18 cellular contexts compared by ENCODE assay signal in the genomic region with DNA sequence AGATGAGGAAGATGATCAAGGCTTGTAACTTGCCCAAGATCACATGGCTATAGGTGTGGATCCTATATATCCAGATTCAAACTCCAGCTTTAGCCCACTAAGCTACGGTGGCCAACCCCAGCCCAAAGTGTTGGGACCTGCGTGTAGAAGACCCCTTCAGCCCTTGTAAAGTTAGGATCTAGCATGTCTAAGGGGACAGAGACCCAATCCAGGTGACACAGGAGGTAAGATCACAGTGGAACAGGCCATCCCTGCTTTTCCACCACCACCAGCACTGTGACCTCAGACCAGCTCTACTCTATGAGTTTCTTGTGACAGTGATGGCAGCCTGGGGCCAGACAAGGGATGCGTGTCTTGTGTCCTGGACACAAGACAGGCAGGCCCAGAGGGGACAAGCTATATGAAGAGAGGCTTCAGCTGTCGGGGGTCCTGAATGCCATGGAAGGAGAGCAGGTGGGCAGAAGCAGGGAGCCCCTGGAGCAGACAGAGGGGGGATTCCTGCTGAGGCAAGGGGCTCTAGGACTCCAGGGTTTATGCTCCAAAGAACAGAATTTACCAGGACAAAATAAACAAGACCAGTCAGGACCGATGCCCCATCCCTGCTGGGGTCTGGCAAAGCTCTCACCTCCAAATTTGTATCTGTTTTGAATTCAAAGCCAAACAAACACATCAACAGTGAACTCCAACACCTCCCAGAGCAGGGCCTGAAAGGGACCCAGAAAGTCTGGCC. TPM values are rescaled to one million over a fixed set of nuclear protein-coding genes. Genes with fewer than 3 reads are reported as not detected.
DNase-seq lines count a peak whose midpoint lies in the region; ATAC-seq, FAIRE-seq and TF ChIP-seq lines count a peak whose summit lies in the region.
"Had no signal": no experiment of that assay in that cellular context is flagged by ENCODE, and none has a peak within 500 bp of the region (broad histone marks: within the 10 kb centered on the region; RNA-seq: fewer than 3 reads in every experiment).

No MANE protein-coding gene starts in this region.

- intact Hi-C loops in pancreas (cut with DNase I), result no loop called here

- no peak for ATAC-seq in activated CD4-positive, CD25-positive, alpha-beta regulatory T cell treated with anti-CD3 and anti-CD28 coated beads, Interleukin-2, amount 50 U/mL, for 24 hours
- ATAC-seq in pancreas, result no peak
- no peak for ATAC-seq in HG03097 (IDR thresholded peaks at IDR 0.05; ENCODE audit: low FRiP score, unreplicated experiment)
- ATAC-seq: stimulated activated effector memory CD8-positive, alpha-beta T cell treated with anti-CD3 and anti-CD28 coated beads, Interleukin-12 subunit alpha, Interleukin-12 subunit beta, amount 100 ng/mL, for 72 hours had no signal

- H3K4me1 ChIP-seq in BE2C (no peaks in the 10 kb centered on the region), endodermal cell (ENCODE audit: control insufficient read depth, insufficient read depth, low read length) (peaks cover 5% of the 10 kb centered on the region), pancreas (peaks cover 0 to under 1% (median 0%) of the 10 kb centered on the region in 3 donors)
- H3K4me1 ChIP-seq: SJCRH30 had no signal

- no peaks in the 10 kb centered on the region for H3K9me3 Mint-ChIP-seq in endodermal cell
- H3K9me3 Mint-ChIP-seq: GM23338; stimulated activated effector memory CD8-positive, alpha-beta T cell treated with anti-CD3 and anti-CD28 coated beads, Interleukin-12 subunit alpha, Interleukin-12 subunit beta, amount 100 ng/mL, for 72 hours had no signal

- H3K36me3 ChIP-seq in BE2C (no peaks in the 10 kb centered on the region), endodermal cell (ENCODE audit: control insufficient read depth, insufficient read depth, low read length) (no peaks in the 10 kb centered on the region), pancreas (no peaks in the 10 kb centered on the region)
- H3K36me3 ChIP-seq: SJCRH30 had no signal

- no peak for FAIRE-seq in pancreas (lab: Jason Lieb, UNC)
- FAIRE-seq: TTC549 had no signal

- DNase-seq in activated CD4-positive, CD25-positive, alpha-beta regulatory T cell treated with anti-CD3 and anti-CD28 coated beads, Interleukin-2, amount 50 U/mL, for 72 hours, result peak; percentile 27
- DNase-seq in BE2C, result peak; percentile 13
- peak; percentile 38 for DNase-seq in endodermal cell
- DNase-seq in pancreas, result peak in 5 of 6 donors; percentile 1 to 55 (median 14)
- DNase-seq in 8988T, result no peak
- no peak for DNase-seq in GM10248 (ENCODE audit: extremely low spot score)
- DNase-seq: activated T-cell treated with anti-CD3 and anti-CD28 coated beads for 4 hours; GDM1; IMR-90; NCI-H1048; SJCRH30; stimulated activated CD4-positive, alpha-beta T cell treated with anti-CD3 and anti-CD28 coated beads, Interleukin-4, amount 100 ng/mL, for 1 hour had no signal

- peaks cover 9% of the 10 kb centered on the region for H3K4me1 Mint-ChIP-seq in endodermal cell
- H3K4me1 Mint-ChIP-seq: stimulated activated effector memory CD8-positive, alpha-beta T cell treated with anti-CD3 and anti-CD28 coated beads, Interleukin-12 subunit alpha, Interleukin-12 subunit beta, amount 100 ng/mL, for 72 hours had no signal

- H3K27ac ChIP-seq in endodermal cell (ENCODE audit: low read depth, low read length) (no peak overlapping the region), pancreas (no peak overlapping the region)
- H3K27ac ChIP-seq: SJCRH30 had no signal

- H3K9ac ChIP-seq in endodermal cell (ENCODE audit: extremely low read depth, low read length, poor library complexity, severe bottlenecking), result no peak overlapping the region

- WGBS in endodermal cell (ENCODE audit: insufficient coverage in 1 of 2, insufficient read length in 1 of 2), 2 experiments, result 80 to 82% methylated on average over 5 of the region's 5 CpGs
- WGBS in pancreas, 2 donors, result 83 to 87% methylated on average over 5 of the region's 5 CpGs

- no peak overlapping the region for H3K4me3 Mint-ChIP-seq in endodermal cell
- H3K4me3 Mint-ChIP-seq: GM23338; stimulated activated effector memory CD8-positive, alpha-beta T cell treated with anti-CD3 and anti-CD28 coated beads, Interleukin-12 subunit alpha, Interleukin-12 subunit beta, amount 100 ng/mL, for 72 hours had no signal

- no peak for TF ChIP-seq CTCF in BE2C (IDR thresholded peaks at IDR 0.05; ENCODE audit: low read depth, low read length)
- TF ChIP-seq CTCF in endodermal cell (conservative IDR thresholded peaks at IDR 0.05), result no peak
- no peak for TF ChIP-seq CTCF in pancreas (IDR thresholded peaks at IDR 0.05)
- TF ChIP-seq CTCF in GM10248 (IDR thresholded peaks at IDR 0.05; ENCODE audit: control extremely low read depth, extremely low read depth, low read depth, missing control alignments), result no peak

- peaks cover 6% of the 10 kb centered on the region for H3K27me3 Mint-ChIP-seq in endodermal cell (ENCODE audit: insufficient read depth)

- H3K27ac Mint-ChIP-seq in endodermal cell, result no peak overlapping the region
- H3K27ac Mint-ChIP-seq: GM23338; stimulated activated effector memory CD8-positive, alpha-beta T cell treated with anti-CD3 and anti-CD28 coated beads, Interleukin-12 subunit alpha, Interleukin-12 subunit beta, amount 100 ng/mL, for 72 hours had no signal

- CTCF ChIA-PET in GM10248 (lab: Yijun Ruan, JAX), result interaction anchor here (1.5 to 4.2 kb wide), 4 partner anchors 11 to 29 kb away, joined by 4 to 21 read pairs (median 10); no protein-coding TSS in a partner anchor

- H3K27me3 ChIP-seq in BE2C (no peaks in the 10 kb centered on the region), endodermal cell (ENCODE audit: control insufficient read depth, insufficient read depth, low read length, poor library complexity, severe bottlenecking) (no peaks in the 10 kb centered on the region), pancreas (no peaks in the 10 kb centered on the region)
- H3K27me3 ChIP-seq: SJCRH30 had no signal

- POLR2A ChIA-PET in GM10248 (lab: Yijun Ruan, JAX), result no interaction called here

- H3K9me3 ChIP-seq in BE2C (no peaks in the 10 kb centered on the region), endodermal cell (ENCODE audit: control insufficient read depth, low read length) (no peaks in the 10 kb centered on the region), pancreas (no peaks in the 10 kb centered on the region)
- H3K9me3 ChIP-seq: SJCRH30 had no signal

- H3K4me3 ChIP-seq in BE2C (ENCODE audit: low read depth, low read length), result no peak overlapping the region
- H3K4me3 ChIP-seq in endodermal cell (ENCODE audit: low read length), result no peak overlapping the region
- H3K4me3 ChIP-seq in pancreas, result no peak overlapping the region
- H3K4me3 ChIP-seq: GM23338, SJCRH30 had no signal

- H3K36me3 Mint-ChIP-seq in endodermal cell (ENCODE audit: low read depth), result peaks cover 2% of the 10 kb centered on the region
- H3K36me3 Mint-ChIP-seq: stimulated activated effector memory CD8-positive, alpha-beta T cell treated with anti-CD3 and anti-CD28 coated beads, Interleukin-12 subunit alpha, Interleukin-12 subunit beta, amount 100 ng/mL, for 72 hours had no signal

RNA-seq across cellular contexts. Expression of a gene that starts 10.4 kb away (rescaled TPM):
- not detected for polyA plus RNA-seq in BE2C (2012; ENCODE audit: insufficient read depth, insufficient read length, low read depth)
- total RNA-seq in endodermal cell (10 to 100 TPM; 16.1 to 25.2 TPM), pancreas (10 to 100 TPM in 1 of 6 donors, 1 to 10 TPM in 5; 3.7 to 14.0 (median 4.3) TPM)
- 4.7 TPM for polyA plus RNA-seq in endodermal cell (2013, experiment 1 of 2)
- polyA plus RNA-seq in endodermal cell (2013, experiment 2 of 2), result 3.0 TPM
- polyA plus RNA-seq in pancreas, result 10 to 100 TPM in 1 of 2 donors, 1 to 10 TPM in 1; 6.0 to 12.3 TPM
- total RNA-seq: A172, SJCRH30 had no signal
- polyA plus RNA-seq: IMR-90 had no signal

RNA-seq across cellular contexts. Expression of a gene that starts 32.9 kb away (rescaled TPM):
- 1.4 TPM for polyA plus RNA-seq in BE2C (2012; ENCODE audit: insufficient read depth, insufficient read length, low read depth)
- total RNA-seq in endodermal cell, result 1 to 10 TPM; 1.3 to 3.2 TPM
- polyA plus RNA-seq in endodermal cell (2013, experiment 1 of 2), result 0.50 TPM
- 0.58 TPM for polyA plus RNA-seq in endodermal cell (2013, experiment 2 of 2)
- total RNA-seq in pancreas, result 10 to 100 TPM in 1 of 6 donors, 1 to 10 TPM in 5; 2.1 to 10.7 (median 3.9) TPM
- 1 to 10 TPM; 2.7 to 3.7 TPM for polyA plus RNA-seq in pancreas
- total RNA-seq: A172, GM23338, SJCRH30 had no signal

Comparison
In these comparisons a context has a peak if more than half of its experiments do, and no peak if none do; other contexts are left out.
1. DNase-seq: peak in activated CD4-positive, CD25-positive, alpha-beta regulatory T cell treated with anti-CD3 and anti-CD28 coated beads, Interleukin-2, amount 50 U/mL, for 72 hours (single experiment), BE2C (single experiment), endodermal cell (single experiment) and pancreas (5 of 6); none in 8988T (single experiment) and GM10248 (single experiment).